In the genomic region with DNA sequence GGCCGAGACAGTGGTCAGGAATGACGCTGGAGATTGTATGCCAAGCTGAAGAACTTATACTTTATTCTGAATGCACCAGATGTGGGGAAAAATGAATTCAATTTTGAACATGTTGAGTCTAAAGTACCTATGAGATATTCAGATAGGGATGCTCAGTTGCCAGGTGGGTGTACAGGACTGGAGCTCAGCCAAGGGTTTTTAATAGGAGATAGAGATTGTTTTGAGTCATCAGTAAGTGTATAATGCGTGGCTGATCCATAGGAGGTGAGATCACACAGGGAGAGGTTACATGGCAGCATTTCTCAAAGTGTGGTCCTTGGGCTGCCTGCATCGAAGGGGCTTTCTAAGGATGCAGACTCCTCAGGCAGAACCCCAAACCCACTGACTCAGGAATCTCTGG, we compare ENCODE assay signal across 1 cellular context.
TF ChIP-seq lines count a peak whose summit lies in the region.

No MANE protein-coding gene starts in this region.

TF ChIP-seq in GM12878, 131 proteins besides CTCF, POLR2A, EP300 and RAD21:
- peak; percentile 23; the same call in 1 of the 2 replicates for TF ChIP-seq JUNB (IDR thresholded peaks at IDR 0.05)
- TF ChIP-seq, protein P1, sequence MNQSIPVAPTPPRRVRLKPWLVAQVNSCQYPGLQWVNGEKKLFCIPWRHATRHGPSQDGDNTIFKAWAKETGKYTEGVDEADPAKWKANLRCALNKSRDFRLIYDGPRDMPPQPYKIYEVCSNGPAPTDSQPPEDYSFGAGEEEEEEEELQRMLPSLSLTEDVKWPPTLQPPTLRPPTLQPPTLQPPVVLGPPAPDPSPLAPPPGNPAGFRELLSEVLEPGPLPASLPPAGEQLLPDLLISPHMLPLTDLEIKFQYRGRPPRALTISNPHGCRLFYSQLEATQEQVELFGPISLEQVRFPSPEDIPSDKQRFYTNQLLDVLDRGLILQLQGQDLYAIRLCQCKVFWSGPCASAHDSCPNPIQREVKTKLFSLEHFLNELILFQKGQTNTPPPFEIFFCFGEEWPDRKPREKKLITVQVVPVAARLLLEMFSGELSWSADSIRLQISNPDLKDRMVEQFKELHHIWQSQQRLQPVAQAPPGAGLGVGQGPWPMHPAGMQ (IDR thresholded peaks at IDR 0.05; ENCODE audit: borderline replicate concordance), result no peak
- TF ChIP-seq STAT1 (conservative IDR thresholded peaks at IDR 0.05), result no peak
- peak; percentile 48 for TF ChIP-seq MEF2B (IDR thresholded peaks at IDR 0.05; ENCODE audit: partially characterized antibody, poor library complexity, severe bottlenecking)
